ENCODE assay signal across 1 cellular context in the genomic region with DNA sequence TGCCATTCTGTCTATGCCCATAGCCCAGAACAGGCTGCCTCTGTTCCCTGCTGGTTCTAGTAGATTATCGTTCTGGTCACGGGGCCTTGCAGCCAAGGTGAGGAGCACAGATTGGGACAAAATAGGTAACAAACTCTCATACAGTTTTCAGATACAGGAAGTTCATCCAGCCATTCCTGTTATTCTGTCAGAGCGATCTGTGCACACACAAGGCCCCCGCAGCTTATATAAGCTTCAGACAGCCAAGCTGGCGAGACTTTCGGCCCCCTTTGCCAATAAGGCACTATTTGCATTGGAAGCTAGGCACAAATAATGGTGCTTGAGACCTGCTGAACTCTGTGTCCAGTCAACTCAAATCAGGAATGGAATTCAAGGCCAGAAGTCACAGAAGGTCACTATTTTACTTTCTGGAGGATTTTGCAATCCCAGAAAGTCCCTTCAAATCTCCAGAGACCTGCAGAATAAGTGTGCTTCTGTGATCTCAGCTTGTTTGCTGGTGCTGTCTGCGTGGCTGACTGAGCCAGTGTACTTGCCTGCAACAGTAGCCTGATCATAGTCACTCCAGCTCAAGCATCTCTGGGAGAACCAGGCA.
TF ChIP-seq lines count a peak whose summit lies in the region.

No MANE protein-coding gene starts in this region.

TF ChIP-seq in HepG2, 621 proteins besides CTCF, POLR2A, EP300 and RAD21 (continues in another document):
- TF ChIP-seq, protein P1, sequence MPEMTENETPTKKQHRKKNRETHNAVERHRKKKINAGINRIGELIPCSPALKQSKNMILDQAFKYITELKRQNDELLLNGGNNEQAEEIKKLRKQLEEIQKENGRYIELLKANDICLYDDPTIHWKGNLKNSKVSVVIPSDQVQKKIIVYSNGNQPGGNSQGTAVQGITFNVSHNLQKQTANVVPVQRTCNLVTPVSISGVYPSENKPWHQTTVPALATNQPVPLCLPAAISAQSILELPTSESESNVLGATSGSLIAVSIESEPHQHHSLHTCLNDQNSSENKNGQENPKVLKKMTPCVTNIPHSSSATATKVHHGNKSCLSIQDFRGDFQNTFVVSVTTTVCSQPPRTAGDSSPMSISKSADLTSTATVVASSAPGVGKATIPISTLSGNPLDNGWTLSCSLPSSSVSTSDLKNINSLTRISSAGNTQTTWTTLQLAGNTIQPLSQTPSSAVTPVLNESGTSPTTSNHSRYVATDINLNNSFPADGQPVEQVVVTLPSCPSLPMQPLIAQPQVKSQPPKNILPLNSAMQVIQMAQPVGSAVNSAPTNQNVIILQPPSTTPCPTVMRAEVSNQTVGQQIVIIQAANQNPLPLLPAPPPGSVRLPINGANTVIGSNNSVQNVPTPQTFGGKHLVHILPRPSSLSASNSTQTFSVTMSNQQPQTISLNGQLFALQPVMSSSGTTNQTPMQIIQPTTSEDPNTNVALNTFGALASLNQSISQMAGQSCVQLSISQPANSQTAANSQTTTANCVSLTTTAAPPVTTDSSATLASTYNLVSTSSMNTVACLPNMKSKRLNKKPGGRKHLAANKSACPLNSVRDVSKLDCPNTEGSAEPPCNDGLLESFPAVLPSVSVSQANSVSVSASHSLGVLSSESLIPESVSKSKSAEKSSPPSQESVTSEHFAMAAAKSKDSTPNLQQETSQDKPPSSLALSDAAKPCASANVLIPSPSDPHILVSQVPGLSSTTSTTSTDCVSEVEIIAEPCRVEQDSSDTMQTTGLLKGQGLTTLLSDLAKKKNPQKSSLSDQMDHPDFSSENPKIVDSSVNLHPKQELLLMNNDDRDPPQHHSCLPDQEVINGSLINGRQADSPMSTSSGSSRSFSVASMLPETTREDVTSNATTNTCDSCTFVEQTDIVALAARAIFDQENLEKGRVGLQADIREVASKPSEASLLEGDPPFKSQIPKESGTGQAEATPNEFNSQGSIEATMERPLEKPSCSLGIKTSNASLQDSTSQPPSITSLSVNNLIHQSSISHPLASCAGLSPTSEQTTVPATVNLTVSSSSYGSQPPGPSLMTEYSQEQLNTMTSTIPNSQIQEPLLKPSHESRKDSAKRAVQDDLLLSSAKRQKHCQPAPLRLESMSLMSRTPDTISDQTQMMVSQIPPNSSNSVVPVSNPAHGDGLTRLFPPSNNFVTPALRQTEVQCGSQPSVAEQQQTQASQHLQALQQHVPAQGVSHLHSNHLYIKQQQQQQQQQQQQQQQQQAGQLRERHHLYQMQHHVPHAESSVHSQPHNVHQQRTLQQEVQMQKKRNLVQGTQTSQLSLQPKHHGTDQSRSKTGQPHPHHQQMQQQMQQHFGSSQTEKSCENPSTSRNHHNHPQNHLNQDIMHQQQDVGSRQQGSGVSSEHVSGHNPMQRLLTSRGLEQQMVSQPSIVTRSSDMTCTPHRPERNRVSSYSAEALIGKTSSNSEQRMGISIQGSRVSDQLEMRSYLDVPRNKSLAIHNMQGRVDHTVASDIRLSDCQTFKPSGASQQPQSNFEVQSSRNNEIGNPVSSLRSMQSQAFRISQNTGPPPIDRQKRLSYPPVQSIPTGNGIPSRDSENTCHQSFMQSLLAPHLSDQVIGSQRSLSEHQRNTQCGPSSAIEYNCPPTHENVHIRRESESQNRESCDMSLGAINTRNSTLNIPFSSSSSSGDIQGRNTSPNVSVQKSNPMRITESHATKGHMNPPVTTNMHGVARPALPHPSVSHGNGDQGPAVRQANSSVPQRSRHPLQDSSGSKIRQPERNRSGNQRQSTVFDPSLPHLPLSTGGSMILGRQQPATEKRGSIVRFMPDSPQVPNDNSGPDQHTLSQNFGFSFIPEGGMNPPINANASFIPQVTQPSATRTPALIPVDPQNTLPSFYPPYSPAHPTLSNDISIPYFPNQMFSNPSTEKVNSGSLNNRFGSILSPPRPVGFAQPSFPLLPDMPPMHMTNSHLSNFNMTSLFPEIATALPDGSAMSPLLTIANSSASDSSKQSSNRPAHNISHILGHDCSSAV (CRISPR knock-in tag; IDR thresholded peaks at IDR 0.05; ENCODE audit: borderline replicate concordance) = no peak
- no peak for TF ChIP-seq NFATC3 (CRISPR knock-in tag; IDR thresholded peaks at IDR 0.05)
- TF ChIP-seq HES4 (CRISPR knock-in tag; IDR thresholded peaks at IDR 0.05; ENCODE audit: borderline replicate concordance) = no peak
- no peak for TF ChIP-seq ZNF33A (CRISPR knock-in tag; IDR thresholded peaks at IDR 0.05; ENCODE audit: borderline replicate concordance)
- TF ChIP-seq NONO (IDR thresholded peaks at IDR 0.05) = no peak
- TF ChIP-seq NONO (CRISPR knock-in tag; conservative IDR thresholded peaks at IDR 0.05) = 0 out of 2 replicates have a peak, but pooled peaks have one; percentile 30
- TF ChIP-seq ZNF614 (CRISPR knock-in tag; IDR thresholded peaks at IDR 0.05; ENCODE audit: borderline replicate concordance) = 0 out of 2 replicates have a peak, but pooled peaks have one; percentile 49
- TF ChIP-seq ZNF460 (CRISPR knock-in tag; IDR thresholded peaks at IDR 0.05; ENCODE audit: borderline replicate concordance) = peak; percentile 44; the same call in 1 of the 2 replicates
- no peak for TF ChIP-seq HNRNPK (IDR thresholded peaks at IDR 0.05; ENCODE audit: low read depth, low read length, poor library complexity, severe bottlenecking)
- peak; percentile 63; the same call in 1 of the 2 replicates for TF ChIP-seq MTA1 (CRISPR knock-in tag; IDR thresholded peaks at IDR 0.05; ENCODE audit: borderline replicate concordance)
- TF ChIP-seq ZFYVE20 (CRISPR knock-in tag; IDR thresholded peaks at IDR 0.05; ENCODE audit: borderline replicate concordance, low read depth) = no peak
- TF ChIP-seq, protein P2, sequence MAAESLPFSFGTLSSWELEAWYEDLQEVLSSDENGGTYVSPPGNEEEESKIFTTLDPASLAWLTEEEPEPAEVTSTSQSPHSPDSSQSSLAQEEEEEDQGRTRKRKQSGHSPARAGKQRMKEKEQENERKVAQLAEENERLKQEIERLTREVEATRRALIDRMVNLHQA (CRISPR knock-in tag; IDR thresholded peaks at IDR 0.05) = no peak
- no peak for TF ChIP-seq ZNF589 (CRISPR knock-in tag; conservative IDR thresholded peaks at IDR 0.05)
- TF ChIP-seq ZNF782 (CRISPR knock-in tag; IDR thresholded peaks at IDR 0.05; ENCODE audit: borderline replicate concordance) = no peak
- no peak; the same call in 1 of the 2 replicates for TF ChIP-seq NKX3-1 (CRISPR knock-in tag; IDR thresholded peaks at IDR 0.05)
- peak; percentile 44; the same call in 1 of the 2 replicates for TF ChIP-seq ZFX (CRISPR knock-in tag; IDR thresholded peaks at IDR 0.05; ENCODE audit: low read depth)
- no peak for TF ChIP-seq SNAPC2 (CRISPR knock-in tag; IDR thresholded peaks at IDR 0.05)
- peak; percentile 62 for TF ChIP-seq ZNF501 (CRISPR knock-in tag; IDR thresholded peaks at IDR 0.05)
- TF ChIP-seq YEATS4 (CRISPR knock-in tag; IDR thresholded peaks at IDR 0.05; ENCODE audit: borderline replicate concordance) = peak; percentile 21; the same call in 1 of the 2 replicates
- TF ChIP-seq HOXA5 (CRISPR knock-in tag; IDR thresholded peaks at IDR 0.05) = no peak
- TF ChIP-seq, protein P3, sequence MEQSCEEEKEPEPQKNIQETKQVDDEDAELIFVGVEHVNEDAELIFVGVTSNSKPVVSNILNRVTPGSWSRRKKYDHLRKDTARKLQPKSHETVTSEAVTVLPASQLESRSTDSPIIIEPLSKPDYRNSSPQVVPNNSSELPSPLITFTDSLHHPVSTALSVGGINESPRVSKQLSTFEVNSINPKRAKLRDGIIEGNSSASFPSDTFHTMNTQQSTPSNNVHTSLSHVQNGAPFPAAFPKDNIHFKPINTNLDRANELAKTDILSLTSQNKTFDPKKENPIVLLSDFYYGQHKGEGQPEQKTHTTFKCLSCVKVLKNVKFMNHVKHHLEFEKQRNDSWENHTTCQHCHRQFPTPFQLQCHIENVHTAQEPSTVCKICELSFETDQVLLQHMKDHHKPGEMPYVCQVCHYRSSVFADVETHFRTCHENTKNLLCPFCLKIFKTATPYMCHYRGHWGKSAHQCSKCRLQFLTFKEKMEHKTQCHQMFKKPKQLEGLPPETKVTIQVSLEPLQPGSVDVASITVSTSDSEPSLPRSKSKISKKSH (CRISPR knock-in tag; IDR thresholded peaks at IDR 0.05; ENCODE audit: borderline replicate concordance) = no peak
- TF ChIP-seq MYC (CRISPR knock-in tag; IDR thresholded peaks at IDR 0.05; ENCODE audit: borderline replicate concordance) = no peak
- no peak for TF ChIP-seq PRPF4 (IDR thresholded peaks at IDR 0.05; ENCODE audit: low read depth, low read length, poor library complexity, severe bottlenecking)
- no peak for TF ChIP-seq MEIS2 (CRISPR knock-in tag; IDR thresholded peaks at IDR 0.05)
- TF ChIP-seq SAFB2 (CRISPR knock-in tag; IDR thresholded peaks at IDR 0.05; ENCODE audit: borderline replicate concordance, low read depth) = no peak
- TF ChIP-seq RARG (CRISPR knock-in tag; IDR thresholded peaks at IDR 0.05; ENCODE audit: low read depth) = no peak
- peak; percentile 84 for TF ChIP-seq HDAC2 (CRISPR knock-in tag; IDR thresholded peaks at IDR 0.05)
- TF ChIP-seq TCF7L2 (IDR thresholded peaks at IDR 0.05; ENCODE audit: low read depth, low read length) = no peak
- TF ChIP-seq AGO2 (optimal IDR thresholded peaks at IDR 0.05; ENCODE audit: low read depth, low read length) = no peak
- no peak for TF ChIP-seq ZNF446 (CRISPR knock-in tag; IDR thresholded peaks at IDR 0.05)
- TF ChIP-seq ZNF335 (CRISPR knock-in tag; IDR thresholded peaks at IDR 0.05) = no peak
- no peak for TF ChIP-seq ZNF30 (CRISPR knock-in tag; IDR thresholded peaks at IDR 0.05)
- no peak for TF ChIP-seq NFE2L1 (CRISPR knock-in tag; IDR thresholded peaks at IDR 0.05; ENCODE audit: borderline replicate concordance)
- 0 out of 2 replicates have a peak, but pooled peaks have one; percentile 46 for TF ChIP-seq ZSCAN31 (CRISPR knock-in tag; IDR thresholded peaks at IDR 0.05; ENCODE audit: low read depth)
- no peak for TF ChIP-seq ZNF724P (CRISPR knock-in tag; IDR thresholded peaks at IDR 0.05; ENCODE audit: borderline replicate concordance)
- no peak for TF ChIP-seq ZNF891 (CRISPR knock-in tag; IDR thresholded peaks at IDR 0.05)
- TF ChIP-seq, protein P4, sequence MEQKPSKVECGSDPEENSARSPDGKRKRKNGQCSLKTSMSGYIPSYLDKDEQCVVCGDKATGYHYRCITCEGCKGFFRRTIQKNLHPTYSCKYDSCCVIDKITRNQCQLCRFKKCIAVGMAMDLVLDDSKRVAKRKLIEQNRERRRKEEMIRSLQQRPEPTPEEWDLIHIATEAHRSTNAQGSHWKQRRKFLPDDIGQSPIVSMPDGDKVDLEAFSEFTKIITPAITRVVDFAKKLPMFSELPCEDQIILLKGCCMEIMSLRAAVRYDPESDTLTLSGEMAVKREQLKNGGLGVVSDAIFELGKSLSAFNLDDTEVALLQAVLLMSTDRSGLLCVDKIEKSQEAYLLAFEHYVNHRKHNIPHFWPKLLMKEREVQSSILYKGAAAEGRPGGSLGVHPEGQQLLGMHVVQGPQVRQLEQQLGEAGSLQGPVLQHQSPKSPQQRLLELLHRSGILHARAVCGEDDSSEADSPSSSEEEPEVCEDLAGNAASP (CRISPR knock-in tag; IDR thresholded peaks at IDR 0.05; ENCODE audit: borderline replicate concordance) = peak; percentile 94; the same call in 1 of the 2 replicates
- TF ChIP-seq, protein P5, sequence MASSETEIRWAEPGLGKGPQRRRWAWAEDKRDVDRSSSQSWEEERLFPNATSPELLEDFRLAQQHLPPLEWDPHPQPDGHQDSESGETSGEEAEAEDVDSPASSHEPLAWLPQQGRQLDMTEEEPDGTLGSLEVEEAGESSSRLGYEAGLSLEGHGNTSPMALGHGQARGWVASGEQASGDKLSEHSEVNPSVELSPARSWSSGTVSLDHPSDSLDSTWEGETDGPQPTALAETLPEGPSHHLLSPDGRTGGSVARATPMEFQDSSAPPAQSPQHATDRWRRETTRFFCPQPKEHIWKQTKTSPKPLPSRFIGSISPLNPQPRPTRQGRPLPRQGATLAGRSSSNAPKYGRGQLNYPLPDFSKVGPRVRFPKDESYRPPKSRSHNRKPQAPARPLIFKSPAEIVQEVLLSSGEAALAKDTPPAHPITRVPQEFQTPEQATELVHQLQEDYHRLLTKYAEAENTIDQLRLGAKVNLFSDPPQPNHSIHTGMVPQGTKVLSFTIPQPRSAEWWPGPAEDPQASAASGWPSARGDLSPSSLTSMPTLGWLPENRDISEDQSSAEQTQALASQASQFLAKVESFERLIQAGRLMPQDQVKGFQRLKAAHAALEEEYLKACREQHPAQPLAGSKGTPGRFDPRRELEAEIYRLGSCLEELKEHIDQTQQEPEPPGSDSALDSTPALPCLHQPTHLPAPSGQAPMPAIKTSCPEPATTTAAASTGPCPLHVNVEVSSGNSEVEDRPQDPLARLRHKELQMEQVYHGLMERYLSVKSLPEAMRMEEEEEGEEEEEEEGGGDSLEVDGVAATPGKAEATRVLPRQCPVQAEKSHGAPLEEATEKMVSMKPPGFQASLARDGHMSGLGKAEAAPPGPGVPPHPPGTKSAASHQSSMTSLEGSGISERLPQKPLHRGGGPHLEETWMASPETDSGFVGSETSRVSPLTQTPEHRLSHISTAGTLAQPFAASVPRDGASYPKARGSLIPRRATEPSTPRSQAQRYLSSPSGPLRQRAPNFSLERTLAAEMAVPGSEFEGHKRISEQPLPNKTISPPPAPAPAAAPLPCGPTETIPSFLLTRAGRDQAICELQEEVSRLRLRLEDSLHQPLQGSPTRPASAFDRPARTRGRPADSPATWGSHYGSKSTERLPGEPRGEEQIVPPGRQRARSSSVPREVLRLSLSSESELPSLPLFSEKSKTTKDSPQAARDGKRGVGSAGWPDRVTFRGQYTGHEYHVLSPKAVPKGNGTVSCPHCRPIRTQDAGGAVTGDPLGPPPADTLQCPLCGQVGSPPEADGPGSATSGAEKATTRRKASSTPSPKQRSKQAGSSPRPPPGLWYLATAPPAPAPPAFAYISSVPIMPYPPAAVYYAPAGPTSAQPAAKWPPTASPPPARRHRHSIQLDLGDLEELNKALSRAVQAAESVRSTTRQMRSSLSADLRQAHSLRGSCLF (CRISPR knock-in tag; IDR thresholded peaks at IDR 0.05; ENCODE audit: borderline replicate concordance) = no peak
- no peak for TF ChIP-seq ZMAT3 (CRISPR knock-in tag; conservative IDR thresholded peaks at IDR 0.05)
- TF ChIP-seq CENPX (CRISPR knock-in tag; IDR thresholded peaks at IDR 0.05) = no peak
- TF ChIP-seq, protein P6, sequence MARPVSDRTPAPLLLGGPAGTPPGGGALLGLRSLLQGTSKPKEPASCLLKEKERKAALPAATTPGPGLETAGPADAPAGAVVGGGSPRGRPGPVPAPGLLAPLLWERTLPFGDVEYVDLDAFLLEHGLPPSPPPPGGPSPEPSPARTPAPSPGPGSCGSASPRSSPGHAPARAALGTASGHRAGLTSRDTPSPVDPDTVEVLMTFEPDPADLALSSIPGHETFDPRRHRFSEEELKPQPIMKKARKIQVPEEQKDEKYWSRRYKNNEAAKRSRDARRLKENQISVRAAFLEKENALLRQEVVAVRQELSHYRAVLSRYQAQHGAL (CRISPR knock-in tag; IDR thresholded peaks at IDR 0.05; ENCODE audit: not compliant biosample characterization) = no peak
- no peak for TF ChIP-seq ZNF720 (CRISPR knock-in tag; IDR thresholded peaks at IDR 0.05)
- no peak for TF ChIP-seq MAFG (CRISPR knock-in tag; IDR thresholded peaks at IDR 0.05)
- peak; percentile 86 for TF ChIP-seq POGZ (CRISPR knock-in tag; IDR thresholded peaks at IDR 0.05)
- no peak for TF ChIP-seq ZKSCAN5 (CRISPR knock-in tag; IDR thresholded peaks at IDR 0.05)
- TF ChIP-seq JUNB (CRISPR knock-in tag; IDR thresholded peaks at IDR 0.05; ENCODE audit: borderline replicate concordance) = no peak
- TF ChIP-seq, protein P7, sequence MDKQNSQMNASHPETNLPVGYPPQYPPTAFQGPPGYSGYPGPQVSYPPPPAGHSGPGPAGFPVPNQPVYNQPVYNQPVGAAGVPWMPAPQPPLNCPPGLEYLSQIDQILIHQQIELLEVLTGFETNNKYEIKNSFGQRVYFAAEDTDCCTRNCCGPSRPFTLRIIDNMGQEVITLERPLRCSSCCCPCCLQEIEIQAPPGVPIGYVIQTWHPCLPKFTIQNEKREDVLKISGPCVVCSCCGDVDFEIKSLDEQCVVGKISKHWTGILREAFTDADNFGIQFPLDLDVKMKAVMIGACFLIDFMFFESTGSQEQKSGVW (CRISPR knock-in tag; IDR thresholded peaks at IDR 0.05; ENCODE audit: borderline replicate concordance) = no peak
